In the genomic region with DNA sequence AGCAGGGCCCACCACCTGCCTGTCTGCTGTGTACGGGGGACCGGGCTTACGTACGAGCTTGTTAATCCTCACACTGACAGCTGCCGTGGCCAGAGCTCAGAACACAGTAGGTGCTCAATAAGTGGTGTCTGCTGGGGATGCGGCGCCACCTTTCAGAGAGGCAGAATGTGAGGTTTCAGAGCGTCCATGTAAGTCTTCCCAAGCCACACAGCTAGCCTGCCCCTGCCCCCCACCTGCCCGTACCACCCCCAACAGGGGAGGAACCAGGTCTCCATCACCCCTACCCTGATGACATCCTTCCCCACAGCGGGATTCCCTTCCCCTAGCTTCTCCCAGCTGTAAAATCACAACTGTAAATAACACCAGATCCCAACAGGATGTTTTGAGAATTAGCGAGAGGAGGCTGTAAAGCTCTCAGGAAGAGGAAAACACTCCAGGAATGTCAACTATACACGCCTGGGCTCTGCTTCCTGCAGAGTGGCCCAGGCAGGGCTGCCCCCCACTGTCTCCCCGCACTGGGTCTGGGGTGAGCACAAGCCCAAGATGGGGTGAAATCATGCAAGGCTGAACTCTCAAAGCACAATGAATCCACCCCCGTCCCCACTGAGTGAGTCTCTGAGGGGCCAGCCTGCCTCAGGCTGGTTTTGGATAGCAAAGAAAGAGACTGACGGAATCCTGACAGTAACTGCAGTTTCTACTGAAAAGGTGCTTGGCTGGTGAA, we compare ENCODE assay signal across 15 cellular contexts.
A peak's percentile ranks its signal among the peaks of the same experiment; 100 is the strongest.
DNase-seq lines count a peak whose midpoint lies in the region; ATAC-seq and TF ChIP-seq lines count a peak whose summit lies in the region.
"Had no signal": no experiment of that assay in that cellular context is flagged by ENCODE, and none has a peak within 500 bp of the region (broad histone marks: within the 10 kb centered on the region; RNA-seq: fewer than 3 reads in every experiment).

No MANE protein-coding gene starts in this region.

- peaks cover 9% of the 10 kb centered on the region for H3K36me3 Mint-ChIP-seq in mesothelial cell of epicardium
- no peaks in the 10 kb centered on the region for H3K36me3 Mint-ChIP-seq in activated T-cell treated with anti-CD3 and anti-CD28 coated beads, Interleukin-2, amount 50 U/mL, for 72 hours (ENCODE audit: insufficient read depth in 2 of 2)

- peaks cover 3% of the 10 kb centered on the region for H3K9me3 Mint-ChIP-seq in mesothelial cell of epicardium
- H3K9me3 Mint-ChIP-seq in activated T-cell treated with anti-CD3 and anti-CD28 coated beads, Interleukin-2, amount 50 U/mL, for 72 hours: peaks cover 2 to 3% of the 10 kb centered on the region in 2 donors

- H3K27me3 ChIP-seq in heart right ventricle: no peaks in the 10 kb centered on the region
- no peaks in the 10 kb centered on the region for H3K27me3 ChIP-seq in ectodermal cell (ENCODE audit: control insufficient read depth, insufficient read depth, low read length, poor library complexity, severe bottlenecking)
- H3K27me3 ChIP-seq in upper lobe of right lung: no peaks in the 10 kb centered on the region
- no peaks in the 10 kb centered on the region for H3K27me3 ChIP-seq in GM23248 (replicated peaks; ENCODE audit: insufficient read depth)
- H3K27me3 ChIP-seq: ascending aorta, upper lobe of left lung had no signal

- ATAC-seq in heart right ventricle (peak in 6 of 8 donors; percentile 30 to 62 (median 46)), Right ventricle myocardium inferior (no peak), upper lobe of right lung (peak; percentile 18), HG03439 (IDR thresholded peaks at IDR 0.05; ENCODE audit: unreplicated experiment) (no peak)
- no peak for ATAC-seq in activated T-cell treated with anti-CD3 and anti-CD28 coated beads, Interleukin-2, amount 50 U/mL, for 72 hours (replicated peaks in 1 of 2)

- no peaks in the 10 kb centered on the region for H3K79me2 ChIP-seq in GM23248 (ENCODE audit: insufficient read depth)

- in situ Hi-C loops in GM23248 (cut with MboI): no loop called here

- peaks cover 0 to 30% (median 7%) of the 10 kb centered on the region in 9 donors for H3K4me1 ChIP-seq in heart right ventricle
- H3K4me1 ChIP-seq in ectodermal cell (ENCODE audit: control insufficient read depth, insufficient read depth, low read length): peaks cover 18% of the 10 kb centered on the region
- no peaks in the 10 kb centered on the region for H3K4me1 ChIP-seq in upper lobe of right lung
- no peaks in the 10 kb centered on the region for H3K4me1 ChIP-seq in GM23248 (ENCODE audit: insufficient read depth)
- H3K4me1 ChIP-seq: ascending aorta had no signal

- intact Hi-C loops in heart right ventricle (cut with DNase I): loop anchor here in 1 of 10 donors (10.0 kb wide), 1 partner anchor 131 kb away; no protein-coding TSS in a partner anchor
- intact Hi-C loops in Right ventricle myocardium inferior (cut with DNase I): loop anchor here (5.0 kb wide), 1 partner anchor 129 kb away; no protein-coding TSS in a partner anchor
- intact Hi-C loops in upper lobe of right lung (cut with DNase I): no loop called here

- H3K27ac Mint-ChIP-seq in mesothelial cell of epicardium: peak overlapping the region; percentile 97
- no peak overlapping the region for H3K27ac Mint-ChIP-seq in activated T-cell treated with anti-CD3 and anti-CD28 coated beads, Interleukin-2, amount 50 U/mL, for 72 hours

- no peak overlapping the region for H3K4me3 Mint-ChIP-seq in mesothelial cell of epicardium
- no peak overlapping the region for H3K4me3 Mint-ChIP-seq in activated T-cell treated with anti-CD3 and anti-CD28 coated beads, Interleukin-2, amount 50 U/mL, for 72 hours
- H3K4me3 Mint-ChIP-seq: CD4-positive, alpha-beta memory T cell had no signal

- H3K9me2 ChIP-seq in GM23248 (ENCODE audit: insufficient read depth): no peaks in the 10 kb centered on the region

- no peak overlapping the region for H3K4me2 ChIP-seq in GM23248 (ENCODE audit: unreplicated experiment)

- H2AFZ ChIP-seq in GM23248: no peak overlapping the region

- no peaks in the 10 kb centered on the region for H3K36me3 ChIP-seq in heart right ventricle
- H3K36me3 ChIP-seq in ectodermal cell (ENCODE audit: control insufficient read depth, insufficient read depth, low read length): no peaks in the 10 kb centered on the region
- H3K36me3 ChIP-seq in upper lobe of right lung: no peaks in the 10 kb centered on the region
- H3K36me3 ChIP-seq in GM23248 (ENCODE audit: low read depth): no peaks in the 10 kb centered on the region
- H3K36me3 ChIP-seq: ascending aorta, upper lobe of left lung had no signal

- H4K20me1 ChIP-seq in GM23248 (ENCODE audit: insufficient read depth): no peaks in the 10 kb centered on the region

- peaks cover 73% of the 10 kb centered on the region for H3K4me1 Mint-ChIP-seq in mesothelial cell of epicardium
- H3K4me1 Mint-ChIP-seq in activated T-cell treated with anti-CD3 and anti-CD28 coated beads, Interleukin-2, amount 50 U/mL, for 72 hours (ENCODE audit: low read depth): peaks cover 22% of the 10 kb centered on the region
- H3K4me1 Mint-ChIP-seq: CD4-positive, alpha-beta memory T cell had no signal

- TF ChIP-seq CTCF in heart right ventricle (IDR thresholded peaks at IDR 0.05) (no peak), mesothelial cell of epicardium (IDR thresholded peaks at IDR 0.05; ENCODE audit: unreplicated experiment) (no peak), upper lobe of right lung (IDR thresholded peaks at IDR 0.05) (no peak)

- WGBS in heart right ventricle, 2 donors: 53 to 54% methylated on average over 15 of the region's 15 CpGs
- 10% methylated on average over 15 of the region's 15 CpGs for WGBS in ectodermal cell, 2 experiments
- 51 to 63% methylated on average over 14 to 15 of the region's 15 CpGs for WGBS in GM23248 (ENCODE audit: low coverage in 1 of 2, low lambda C conversion rate in 2 of 2, missing lambda C conversion rate in 2 of 2), 2 experiments

- no peaks in the 10 kb centered on the region for H3F3A ChIP-seq in GM23248 (ENCODE audit: insufficient read depth)

- peaks cover 0 to 4% (median 0%) of the 10 kb centered on the region in 11 donors for H3K9me3 ChIP-seq in heart right ventricle
- no peaks in the 10 kb centered on the region for H3K9me3 ChIP-seq in ectodermal cell (ENCODE audit: control insufficient read depth, low read length)
- H3K9me3 ChIP-seq in upper lobe of right lung: no peaks in the 10 kb centered on the region
- no peaks in the 10 kb centered on the region for H3K9me3 ChIP-seq in GM23248 (ENCODE audit: low read depth)
- H3K9me3 ChIP-seq: ascending aorta, upper lobe of left lung had no signal

- DNase-seq in heart right ventricle (no peak), Right ventricle myocardium inferior (ENCODE audit: missing footprints) (no peak), mesothelial cell of epicardium (ENCODE audit: low spot score in 2 of 2, unreplicated experiment in 2 of 2) (no peak), upper lobe of right lung (no peak), GM23248 (no peak)
- no peak for DNase-seq in activated T-cell treated with anti-CD3 and anti-CD28 coated beads, Interleukin-2, amount 50 U/mL, for 72 hours
- DNase-seq: activated CD8-positive, alpha-beta memory T cell treated with anti-CD3 and anti-CD28 coated beads for 24 hours; activated effector memory CD4-positive, alpha-beta T cell treated with Interleukin-2 at 50 U/mL for 16 hours; CD4-positive, alpha-beta memory T cell; MV-4-11; stimulated activated CD8-positive, alpha-beta memory T cell treated with anti-CD3 and anti-CD28 coated beads, Interleukin-4, amount 100 ng/mL, for 48 hours; upper lobe of left lung had no signal

- H3K27me3 Mint-ChIP-seq in mesothelial cell of epicardium (ENCODE audit: low read depth): no peaks in the 10 kb centered on the region
- H3K27me3 Mint-ChIP-seq in activated T-cell treated with anti-CD3 and anti-CD28 coated beads, Interleukin-2, amount 50 U/mL, for 72 hours (ENCODE audit: low read depth): no peaks in the 10 kb centered on the region
- H3K27me3 Mint-ChIP-seq: CD4-positive, alpha-beta memory T cell had no signal

- no peak overlapping the region for H3K9ac ChIP-seq in GM23248

- H3K27ac ChIP-seq in heart right ventricle (peak overlapping the region in 7 of 10 donors; percentile 22 to 79 (median 63)), ectodermal cell (ENCODE audit: insufficient read depth, low read depth, low read length, poor library complexity, severe bottlenecking) (peak overlapping the region; percentile 71), upper lobe of right lung (peak overlapping the region; percentile 47), GM23248 (no peak overlapping the region)
- H3K27ac ChIP-seq: ascending aorta had no signal

- H3K4me3 ChIP-seq in heart right ventricle (no peak overlapping the region), ectodermal cell (ENCODE audit: insufficient read depth, low read depth, low read length) (no peak overlapping the region), upper lobe of right lung (no peak overlapping the region), GM23248 (no peak overlapping the region)
- H3K4me3 ChIP-seq: ascending aorta, upper lobe of left lung had no signal

Comparison
In these comparisons a context has a peak if more than half of its experiments do, and no peak if none do; other contexts are left out.
1. ATAC-seq: peak in heart right ventricle (6 of 8) and upper lobe of right lung (single experiment); none in Right ventricle myocardium inferior (single experiment), activated T-cell treated with anti-CD3 and anti-CD28 coated beads, Interleukin-2, amount 50 U/mL, for 72 hours (0 of 2) and HG03439 (single experiment).